Comparison of ENCODE assay signal across 19 cellular contexts in genomic region chr17:55492951-55493350, GRCh38. TPM values are rescaled to one million over a fixed set of nuclear protein-coding genes. Genes with fewer than 3 reads are reported as not detected.
"Had no signal": no experiment of that assay in that cellular context is flagged by ENCODE, and none has a peak within 500 bp of the region (broad histone marks: within the 10 kb centered on the region; RNA-seq: fewer than 3 reads in every experiment).

No MANE protein-coding gene starts in this region.

- H3K4me1 Mint-ChIP-seq: activated CD4-positive, alpha-beta T cell treated with anti-CD3 and anti-CD28 coated beads, Interleukin-2, amount 10 ng/mL, durations not matched to agents 24 days and 14 days; natural killer cell; stimulated activated naive CD8-positive, alpha-beta T cell treated with anti-CD3 and anti-CD28 coated beads, Interleukin-15, amount 100 ng/mL, for 72 hours had no signal

- H3K4me3 ChIP-seq: gastroesophageal sphincter, lung, thoracic aorta had no signal

- H3K9me3 ChIP-seq: gastroesophageal sphincter, thoracic aorta had no signal

- FAIRE-seq: colon, urothelium cell line had no signal

- H3K9me3 Mint-ChIP-seq: activated CD4-positive, alpha-beta T cell treated with anti-CD3 and anti-CD28 coated beads, Interleukin-2, amount 10 ng/mL, durations not matched to agents 24 days and 14 days; activated naive CD4-positive, alpha-beta T cell treated with anti-CD3 and anti-CD28 coated beads for 36 hours; natural killer cell; stimulated activated naive CD8-positive, alpha-beta T cell treated with anti-CD3 and anti-CD28 coated beads, Interleukin-15, amount 100 ng/mL, for 72 hours had no signal

- H3K4me3 Mint-ChIP-seq: activated CD4-positive, alpha-beta T cell treated with anti-CD3 and anti-CD28 coated beads, Interleukin-2, amount 10 ng/mL, durations not matched to agents 24 days and 14 days; activated naive CD4-positive, alpha-beta T cell treated with anti-CD3 and anti-CD28 coated beads for 36 hours; natural killer cell; stimulated activated naive CD8-positive, alpha-beta T cell treated with anti-CD3 and anti-CD28 coated beads, Interleukin-15, amount 100 ng/mL, for 72 hours had no signal

- H3K27me3 ChIP-seq: gastroesophageal sphincter had no signal

- ATAC-seq: gastroesophageal sphincter; left cardiac atrium; natural killer cell; stimulated activated naive CD8-positive, alpha-beta T cell treated with anti-CD3 and anti-CD28 coated beads, Interleukin-15, amount 100 ng/mL, for 72 hours had no signal

- H3K27ac Mint-ChIP-seq: activated CD4-positive, alpha-beta T cell treated with anti-CD3 and anti-CD28 coated beads, Interleukin-2, amount 10 ng/mL, durations not matched to agents 24 days and 14 days; activated naive CD4-positive, alpha-beta T cell treated with anti-CD3 and anti-CD28 coated beads for 36 hours; natural killer cell; stimulated activated naive CD8-positive, alpha-beta T cell treated with anti-CD3 and anti-CD28 coated beads, Interleukin-15, amount 100 ng/mL, for 72 hours had no signal

- H3K27ac ChIP-seq: epithelial cell of prostate, thoracic aorta had no signal

- H3K36me3 Mint-ChIP-seq: natural killer cell had no signal

- DNase-seq: activated CD4-positive, alpha-beta T cell treated with anti-CD3 and anti-CD28 coated beads, Interleukin-2, amount 10 ng/mL, durations not matched to agents 24 days and 14 days; activated naive CD4-positive, alpha-beta T cell treated with anti-CD3 and anti-CD28 coated beads for 36 hours; effector CD8-positive, alpha-beta T cell; left cardiac atrium; natural killer cell; stimulated activated CD4-positive, alpha-beta T cell treated with anti-CD3 and anti-CD28 coated beads, Interleukin-15, amount 100 ng/mL, for 24 hours; stimulated activated CD4-positive, alpha-beta T cell treated with anti-CD3 and anti-CD28 coated beads, Interleukin-4, amount 100 ng/mL, for 24 hours; stimulated activated naive CD8-positive, alpha-beta T cell treated with anti-CD3 and anti-CD28 coated beads, Interleukin-15, amount 100 ng/mL, for 72 hours had no signal

- H3K36me3 ChIP-seq: gastroesophageal sphincter, thoracic aorta had no signal

RNA-seq across cellular contexts. Expression of gene SMIM36, which starts 18.3 kb away (rescaled TPM):
- total RNA-seq: activated CD4-positive, alpha-beta T cell treated with anti-CD3 and anti-CD28 coated beads, Interleukin-2, amount 10 ng/mL, durations not matched to agents 24 days and 14 days; activated naive CD4-positive, alpha-beta T cell treated with anti-CD3 and anti-CD28 coated beads for 36 hours; cardiac septum; gastroesophageal sphincter; left cardiac atrium; lung; mucosa of gallbladder; natural killer cell; osteocyte; skeletal muscle tissue; T-helper 1 cell treated with Interleukin-12 subunit alpha and Interleukin-12 subunit beta and Interleukin-4 antibody, amounts not matched to agents 30 ng/mL and 1 ng/mL, for 36 hours; thoracic aorta had no signal
- polyA plus RNA-seq: lung had no signal
